18 cellular contexts compared by ENCODE assay signal in genomic region chr1:47765742-47766485, GRCh38.
"Had no signal": no experiment of that assay in that cellular context is flagged by ENCODE, and none has a peak within 500 bp of the region (broad histone marks: within the 10 kb centered on the region; RNA-seq: fewer than 3 reads in every experiment).

No MANE protein-coding gene starts in this region.

- H3K4me1 Mint-ChIP-seq: natural killer cell had no signal

- H3K4me1 ChIP-seq: colonic mucosa, prostate gland, right lobe of liver had no signal

- H3K9me3 ChIP-seq: colonic mucosa, mucosa of descending colon, ovary, prostate gland, right lobe of liver had no signal

- H3K36me3 Mint-ChIP-seq: natural killer cell, type B pancreatic cell had no signal

- DNase-seq: cerebellar nuclear complex; colonic mucosa; dermis blood vessel endothelial cell; erythroblast; foreskin melanocyte; head of caudate nucleus; kidney glomerular epithelial cell; mucosa of descending colon; natural killer cell; nucleus accumbens; stimulated activated CD4-positive, alpha-beta T cell treated with anti-CD3 and anti-CD28 coated beads, Interleukin-2, amount 100 ng/mL, for 48 hours; stimulated activated naive CD4-positive, alpha-beta T cell treated with Interleukin-2 at 50 U/mL for 16 hours had no signal

- H3K4me3 ChIP-seq: colonic mucosa, hepatocyte, mucosa of descending colon, ovary, prostate gland, right lobe of liver had no signal

- H3K27ac Mint-ChIP-seq: natural killer cell, type B pancreatic cell had no signal

- H3K79me2 ChIP-seq: hepatocyte had no signal

- H3K27me3 ChIP-seq: colonic mucosa, hepatocyte, ovary, right lobe of liver had no signal

- H3K4me3 Mint-ChIP-seq: natural killer cell, neural crest cell, type B pancreatic cell had no signal

- H3K4me2 ChIP-seq: hepatocyte had no signal

- H3K27ac ChIP-seq: colonic mucosa, hepatocyte, ovary, prostate gland, right lobe of liver had no signal

- H2AFZ ChIP-seq: hepatocyte had no signal

- H3K9me3 Mint-ChIP-seq: natural killer cell, neural crest cell, type B pancreatic cell had no signal

- ATAC-seq: mucosa of descending colon, natural killer cell had no signal

- H3K36me3 ChIP-seq: colonic mucosa, ovary, prostate gland, right lobe of liver had no signal
